In the genomic region with DNA sequence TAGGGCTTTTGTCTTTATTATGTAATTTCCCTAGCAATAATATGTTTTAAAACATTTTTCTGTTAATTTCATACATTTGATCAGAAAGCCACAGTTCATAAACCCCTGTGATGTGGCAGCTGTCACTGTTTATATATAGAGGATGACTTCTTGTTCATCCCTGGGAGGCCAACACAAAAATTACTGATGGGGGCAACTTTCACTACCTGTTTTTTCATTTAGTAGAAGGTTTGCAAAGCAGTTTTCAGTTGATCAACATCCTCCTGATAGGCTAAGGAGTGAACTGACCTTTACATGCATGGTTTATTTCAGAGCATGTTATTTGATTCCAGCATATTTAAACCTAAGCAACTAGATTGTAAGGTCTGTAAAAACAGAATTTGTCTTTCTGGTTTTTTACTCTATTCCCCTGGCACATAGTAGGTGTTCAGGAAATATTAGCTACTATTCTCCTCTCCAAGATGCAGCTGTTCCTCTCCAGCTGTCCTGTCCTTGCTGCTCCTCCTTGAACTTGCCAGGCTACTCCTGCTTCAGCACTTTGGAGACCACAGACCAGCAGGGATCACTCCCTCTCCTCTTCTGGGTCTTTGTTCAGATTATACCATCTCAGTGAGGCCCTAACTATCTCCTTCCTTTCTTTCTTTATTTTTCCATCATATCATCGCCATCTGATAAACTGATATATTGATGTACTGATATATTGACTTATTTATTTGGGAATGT, we compare ENCODE assay signal across 1 cellular context.
TF ChIP-seq lines count a peak whose summit lies in the region.

No MANE protein-coding gene starts in this region.

TF ChIP-seq in HEK293, 187 proteins besides CTCF, POLR2A, EP300 and RAD21 (continued from another document):
- TF ChIP-seq, protein P1, sequence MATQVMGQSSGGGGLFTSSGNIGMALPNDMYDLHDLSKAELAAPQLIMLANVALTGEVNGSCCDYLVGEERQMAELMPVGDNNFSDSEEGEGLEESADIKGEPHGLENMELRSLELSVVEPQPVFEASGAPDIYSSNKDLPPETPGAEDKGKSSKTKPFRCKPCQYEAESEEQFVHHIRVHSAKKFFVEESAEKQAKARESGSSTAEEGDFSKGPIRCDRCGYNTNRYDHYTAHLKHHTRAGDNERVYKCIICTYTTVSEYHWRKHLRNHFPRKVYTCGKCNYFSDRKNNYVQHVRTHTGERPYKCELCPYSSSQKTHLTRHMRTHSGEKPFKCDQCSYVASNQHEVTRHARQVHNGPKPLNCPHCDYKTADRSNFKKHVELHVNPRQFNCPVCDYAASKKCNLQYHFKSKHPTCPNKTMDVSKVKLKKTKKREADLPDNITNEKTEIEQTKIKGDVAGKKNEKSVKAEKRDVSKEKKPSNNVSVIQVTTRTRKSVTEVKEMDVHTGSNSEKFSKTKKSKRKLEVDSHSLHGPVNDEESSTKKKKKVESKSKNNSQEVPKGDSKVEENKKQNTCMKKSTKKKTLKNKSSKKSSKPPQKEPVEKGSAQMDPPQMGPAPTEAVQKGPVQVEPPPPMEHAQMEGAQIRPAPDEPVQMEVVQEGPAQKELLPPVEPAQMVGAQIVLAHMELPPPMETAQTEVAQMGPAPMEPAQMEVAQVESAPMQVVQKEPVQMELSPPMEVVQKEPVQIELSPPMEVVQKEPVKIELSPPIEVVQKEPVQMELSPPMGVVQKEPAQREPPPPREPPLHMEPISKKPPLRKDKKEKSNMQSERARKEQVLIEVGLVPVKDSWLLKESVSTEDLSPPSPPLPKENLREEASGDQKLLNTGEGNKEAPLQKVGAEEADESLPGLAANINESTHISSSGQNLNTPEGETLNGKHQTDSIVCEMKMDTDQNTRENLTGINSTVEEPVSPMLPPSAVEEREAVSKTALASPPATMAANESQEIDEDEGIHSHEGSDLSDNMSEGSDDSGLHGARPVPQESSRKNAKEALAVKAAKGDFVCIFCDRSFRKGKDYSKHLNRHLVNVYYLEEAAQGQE (tag by site-specific recombination; IDR thresholded peaks at IDR 0.05): peak; percentile 56; the same call in 1 of the 2 replicates
